Comparison of ENCODE assay signal across 8 cellular contexts in the genomic region with DNA sequence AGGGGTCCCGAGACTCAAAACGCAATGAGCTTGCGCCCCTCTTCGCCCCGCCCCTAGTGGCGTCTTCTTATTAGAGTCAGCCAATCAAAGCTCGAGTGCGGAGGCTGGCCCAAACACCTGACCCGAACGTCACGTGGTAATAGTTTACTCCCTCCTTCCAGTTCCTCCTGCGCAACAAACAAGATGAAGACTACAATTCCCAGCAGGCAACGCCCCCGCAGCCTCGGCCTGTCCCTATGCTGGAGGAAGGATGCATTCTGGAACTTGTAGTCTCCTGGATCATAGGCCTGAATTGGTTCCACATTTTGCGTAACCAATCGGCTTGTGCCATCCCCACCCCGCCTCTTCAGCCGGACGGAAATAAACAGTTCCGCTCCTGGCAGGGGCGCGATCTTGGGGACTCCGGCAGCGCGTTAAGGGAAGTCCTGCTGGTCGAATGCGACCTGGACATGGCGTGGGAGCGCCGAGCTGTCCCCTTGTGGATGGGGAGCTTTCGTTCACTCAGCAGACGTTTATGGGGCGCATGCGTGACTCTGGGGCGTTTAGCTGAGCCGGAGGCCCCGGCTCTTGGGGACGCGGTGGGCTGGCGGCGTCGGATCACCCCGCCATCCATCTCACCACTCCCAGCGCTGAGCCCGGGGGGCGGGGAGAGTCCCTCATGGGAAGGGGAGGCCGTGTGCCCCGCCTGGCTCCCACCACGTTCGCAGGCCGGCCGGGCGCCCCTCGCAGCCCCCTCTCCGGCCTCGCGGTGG. TPM values are rescaled to one million over a fixed set of nuclear protein-coding genes. Genes with fewer than 3 reads are reported as not detected.
A peak's percentile ranks its signal among the peaks of the same experiment; 100 is the strongest.
DNase-seq lines count a peak whose midpoint lies in the region; ATAC-seq, FAIRE-seq and TF ChIP-seq lines count a peak whose summit lies in the region.

WBP2 (minus strand) TSS at position 26 of the 752 bp plus-strand sequence. CDS start 38 bp downstream, outside the sequence.

- peak; percentile 96 for TF ChIP-seq POLR2A in GM19193 (IDR thresholded peaks at IDR 0.05; ENCODE audit: extremely low read depth, insufficient read depth, insufficient read length)

- peak within 1 kb of the TSS; percentile 99 for H3K27ac ChIP-seq in kidney (ENCODE audit: low read depth in 2 of 2, low read length in 2 of 2)

- H3K27me3 ChIP-seq in BE2C = no peaks in the 10 kb centered on the region

- DNase-seq in BE2C (peak; percentile 98), NCI-H510A (lab: John Stamatoyannopoulos, UW) (peak; percentile 98), cerebellum (ENCODE audit: low spot score) (peak; percentile 99), kidney (peak; percentile 100)
- DNase-seq in activated CD4-positive, alpha-beta T cell treated with anti-CD3 and anti-CD28 coated beads for 1 hour = peak; percentile 94
- DNase-seq in stimulated activated CD4-positive, alpha-beta T cell treated with anti-CD3 and anti-CD28 coated beads, Interleukin-15, amount 100 ng/mL, for 24 hours = peak; percentile 98

- TF ChIP-seq CTCF in BE2C (IDR thresholded peaks at IDR 0.05; ENCODE audit: low read depth, low read length) (peak; percentile 34), kidney (IDR thresholded peaks at IDR 0.05; ENCODE audit: borderline replicate concordance, extremely low read depth, insufficient read depth) (peak; percentile 45)

- no peaks in the 10 kb centered on the region for H3K9me3 ChIP-seq in BE2C
- no peaks in the 10 kb centered on the region for H3K9me3 ChIP-seq in kidney (ENCODE audit: control insufficient read depth in 1 of 2, low read length in 2 of 2)

- H3K4me1 ChIP-seq in BE2C = peaks cover 5% of the 10 kb centered on the region
- peaks cover 12 to 14% of the 10 kb centered on the region in 2 donors for H3K4me1 ChIP-seq in kidney (ENCODE audit: control insufficient read depth in 1 of 2, insufficient read depth in 1 of 2, low read depth in 1 of 2, low read length in 2 of 2)

- peak; percentile 98 for FAIRE-seq in kidney (lab: Jason Lieb, UNC)

- peak within 1 kb of the TSS; percentile 91 to 96 for H3K9ac ChIP-seq in kidney (ENCODE audit: low read length in 2 of 2)

- ATAC-seq in HG03439 (IDR thresholded peaks at IDR 0.05; ENCODE audit: unreplicated experiment) = peak; percentile 87

- H3K4me3 ChIP-seq in BE2C (ENCODE audit: low read depth, low read length) (peak within 1 kb of the TSS; percentile 78), kidney (ENCODE audit: low read length in 2 of 2) (peak within 1 kb of the TSS; percentile 80)

- intact Hi-C loops in kidney (cut with DNase I) = no loop called here

- H3K36me3 ChIP-seq in BE2C (0 out of 2 replicates have a peak, but pooled peaks cover 3% of the 10 kb centered on the region), kidney (ENCODE audit: control insufficient read depth in 1 of 2, insufficient read depth in 2 of 2, low read length in 2 of 2) (peaks cover 6 to 12% of the 10 kb centered on the region in 2 donors)

RNA-seq across cellular contexts. Expression of gene WBP2, which starts in this region (rescaled TPM):
- polyA plus RNA-seq in BE2C (2012; ENCODE audit: insufficient read depth, insufficient read length, low read depth) = 228 TPM
- 26.0 TPM for total RNA-seq in cerebellum
- 135 TPM for total RNA-seq in kidney
- polyA plus RNA-seq in kidney (ENCODE audit: insufficient read depth, low read depth, low replicate concordance) = 151 TPM

Comparison
In these comparisons a context has a peak if more than half of its experiments do, and no peak if none do; other contexts are left out.
1. Peak in every context shown above with its lines: DNase-seq, ATAC-seq, H3K4me3 ChIP-seq and H3K27ac ChIP-seq.